In genomic region chr3:184907941-184908649, GRCh38 we compare ENCODE assay signal across 17 cellular contexts.
DNase-seq lines count a peak whose midpoint lies in the region; ATAC-seq and TF ChIP-seq lines count a peak whose summit lies in the region.
"Had no signal": no experiment of that assay in that cellular context is flagged by ENCODE, and none has a peak within 500 bp of the region (broad histone marks: within the 10 kb centered on the region; RNA-seq: fewer than 3 reads in every experiment).

No MANE protein-coding gene starts in this region.

- H3K27ac ChIP-seq in right atrium auricular region, result no peak overlapping the region
- peak overlapping the region; percentile 65 for H3K27ac ChIP-seq in neuronal stem cell (replicated peaks; ENCODE audit: low read length)

- H3K18ac ChIP-seq in neuronal stem cell (ENCODE audit: low read length), result peak overlapping the region; percentile 84

- no peak overlapping the region for H3K14ac ChIP-seq in neuronal stem cell (ENCODE audit: low read length)

- no peak for TF ChIP-seq CTCF in right atrium auricular region (IDR thresholded peaks at IDR 0.05)

- no peak overlapping the region for H4K91ac ChIP-seq in neuronal stem cell (ENCODE audit: low read depth, low read length, poor library complexity)

- H3K36me3 Mint-ChIP-seq in activated T-cell treated with anti-CD3 and anti-CD28 coated beads, Interleukin-2, amount 50 U/mL, for 24 hours (ENCODE audit: low read depth), result peaks cover 65% of the 10 kb centered on the region

- H3K4me1 Mint-ChIP-seq in activated T-cell treated with anti-CD3 and anti-CD28 coated beads, Interleukin-2, amount 50 U/mL, for 24 hours (ENCODE audit: low read depth), result no peaks in the 10 kb centered on the region
- H3K4me1 Mint-ChIP-seq: CD14-positive monocyte; central memory CD8-positive, alpha-beta T cell had no signal

- no peak overlapping the region for H2BK5ac ChIP-seq in neuronal stem cell (ENCODE audit: low read length)

- no peaks in the 10 kb centered on the region for H3K27me3 Mint-ChIP-seq in activated T-cell treated with anti-CD3 and anti-CD28 coated beads, Interleukin-2, amount 50 U/mL, for 24 hours
- H3K27me3 Mint-ChIP-seq: activated naive CD8-positive, alpha-beta T cell; central memory CD8-positive, alpha-beta T cell; stimulated activated naive CD8-positive, alpha-beta T cell treated with anti-CD3 and anti-CD28 coated beads, Interleukin-15, Interleukin-2, amounts not matched to agents 100 ng/mL and 50 ng/mL, for 24 hours had no signal

- H3K4me3 Mint-ChIP-seq in activated T-cell treated with anti-CD3 and anti-CD28 coated beads, Interleukin-2, amount 50 U/mL, for 24 hours, result no peak overlapping the region
- H3K4me3 Mint-ChIP-seq: activated naive CD8-positive, alpha-beta T cell; CD14-positive monocyte; central memory CD8-positive, alpha-beta T cell; stimulated activated naive CD8-positive, alpha-beta T cell treated with anti-CD3 and anti-CD28 coated beads, Interleukin-15, Interleukin-2, amounts not matched to agents 100 ng/mL and 50 ng/mL, for 24 hours; T-helper 2 cell treated with Interferon-gamma antibody and Interleukin-4, amounts not matched to agents 5 μg/mL and 100 μg/mL, for 36 hours had no signal

- H2BK12ac ChIP-seq in neuronal stem cell (ENCODE audit: low read length), result no peak overlapping the region

- no CpG with 5 or more reads among the region's 14 CpGs for WGBS in neuronal stem cell (ENCODE audit: extremely low coverage in 2 of 2, insufficient read length in 2 of 2, insufficient replicate concordance in 1 of 2), 2 donors

- H3K27ac Mint-ChIP-seq in activated T-cell treated with anti-CD3 and anti-CD28 coated beads, Interleukin-2, amount 50 U/mL, for 24 hours, result no peak overlapping the region
- H3K27ac Mint-ChIP-seq: stimulated activated naive CD8-positive, alpha-beta T cell treated with anti-CD3 and anti-CD28 coated beads, Interleukin-15, Interleukin-2, amounts not matched to agents 100 ng/mL and 50 ng/mL, for 24 hours; T-helper 2 cell treated with Interferon-gamma antibody and Interleukin-4, amounts not matched to agents 5 μg/mL and 100 μg/mL, for 36 hours had no signal

- H3K9ac ChIP-seq in neuronal stem cell (ENCODE audit: low read depth, low read length, poor library complexity), result no peak overlapping the region

- H3K4ac ChIP-seq in neuronal stem cell (ENCODE audit: low read length), result no peak overlapping the region

- no peak overlapping the region for H3K4me3 ChIP-seq in right atrium auricular region
- H3K4me3 ChIP-seq in neuronal stem cell (ENCODE audit: low read length in 2 of 2), result no peak overlapping the region

- H2AK5ac ChIP-seq in neuronal stem cell (ENCODE audit: low read depth, low read length), result no peak overlapping the region

- peaks cover 5% of the 10 kb centered on the region for H3K36me3 ChIP-seq in right atrium auricular region
- peaks cover 0 to 5% of the 10 kb centered on the region in 2 donors for H3K36me3 ChIP-seq in neuronal stem cell (replicated peaks in 1 of 2; ENCODE audit: control insufficient read depth in 2 of 2, insufficient read depth in 2 of 2, low read length in 2 of 2)

- H2BK15ac ChIP-seq in neuronal stem cell (ENCODE audit: low read length), result peak overlapping the region; percentile 75

- H3K4me1 ChIP-seq in right atrium auricular region, result no peaks in the 10 kb centered on the region
- H3K4me1 ChIP-seq in neuronal stem cell (ENCODE audit: control insufficient read depth in 2 of 2, insufficient read depth in 1 of 2, low read depth in 1 of 2, low read length in 2 of 2), result peaks cover 7 to 17% of the 10 kb centered on the region in 2 donors

- H4K8ac ChIP-seq in neuronal stem cell (ENCODE audit: low read depth, low read length), result no peak overlapping the region

- peak overlapping the region; percentile 2 for H2AFZ ChIP-seq in neuronal stem cell (ENCODE audit: low read length)

- DNase-seq in Right ventricle myocardium inferior (ENCODE audit: missing footprints), result peak; percentile 63
- DNase-seq in cardiac septum (ENCODE audit: low spot score), result no peak
- peak; percentile 57 for DNase-seq in right atrium auricular region (ENCODE audit: low spot score)
- no peak for DNase-seq in neuronal stem cell (ENCODE audit: low spot score)
- no peak for DNase-seq in activated T-cell treated with anti-CD3 and anti-CD28 coated beads, Interleukin-2, amount 50 U/mL, for 24 hours
- no peak for DNase-seq in DMS114 treated with DMSO at 0.1 percent for 48 hours (lab: John Stamatoyannopoulos, UW; ENCODE audit: unreplicated experiment)
- no peak for DNase-seq in stimulated activated naive CD8-positive, alpha-beta T cell treated with anti-CD3 and anti-CD28 coated beads, Interleukin-15, Interleukin-2, amounts not matched to agents 100 U/mL and 50 U/mL, for 24 hours
- DNase-seq: 8988T; activated CD4-positive, alpha-beta T cell treated with anti-CD3 and anti-CD28 coated beads for 1 hour; DND-41; NCI-H2029 treated with DMSO at 0.1 percent for 48 hours had no signal

- no peaks in the 10 kb centered on the region for H3K79me1 ChIP-seq in neuronal stem cell (ENCODE audit: low read depth, low read length)

- H3K27me3 ChIP-seq in right atrium auricular region (no peaks in the 10 kb centered on the region), neuronal stem cell (ENCODE audit: control insufficient read depth in 3 of 3, insufficient read depth in 3 of 3, low read depth in 1 of 3, low read length in 3 of 3) (no peaks in the 10 kb centered on the region)

- H3K9me3 Mint-ChIP-seq in activated T-cell treated with anti-CD3 and anti-CD28 coated beads, Interleukin-2, amount 50 U/mL, for 24 hours, result peaks cover 2% of the 10 kb centered on the region
- H3K9me3 Mint-ChIP-seq: central memory CD8-positive, alpha-beta T cell; stimulated activated naive CD8-positive, alpha-beta T cell treated with anti-CD3 and anti-CD28 coated beads, Interleukin-15, Interleukin-2, amounts not matched to agents 100 ng/mL and 50 ng/mL, for 24 hours; T-helper 2 cell treated with Interferon-gamma antibody and Interleukin-4, amounts not matched to agents 5 μg/mL and 100 μg/mL, for 36 hours had no signal

- H3K4me2 ChIP-seq in neuronal stem cell (ENCODE audit: insufficient read depth, low read length, poor library complexity, severe bottlenecking), result no peak overlapping the region

- H2BK120ac ChIP-seq in neuronal stem cell (ENCODE audit: low read depth, low read length), result peak overlapping the region; percentile 44

- peaks cover 0 to 13% of the 10 kb centered on the region in 2 donors for H3K9me3 ChIP-seq in right atrium auricular region
- peaks cover 0 to 11% of the 10 kb centered on the region in 2 donors for H3K9me3 ChIP-seq in neuronal stem cell (replicated peaks in 1 of 2; ENCODE audit: control insufficient read depth in 2 of 2, insufficient read depth in 1 of 2, low read depth in 1 of 2, low read length in 2 of 2)

- intact Hi-C loops in Right ventricle myocardium inferior (cut with DNase I), result no loop called here
- intact Hi-C loops in cardiac septum (cut with DNase I), result no loop called here

- H3K23ac ChIP-seq in neuronal stem cell (ENCODE audit: low read depth, low read length, poor library complexity), result no peak overlapping the region

- peak; percentile 72 for ATAC-seq in Right ventricle myocardium inferior
- no peak for ATAC-seq in GM21526 (IDR thresholded peaks at IDR 0.05; ENCODE audit: low FRiP score, unreplicated experiment)
- ATAC-seq in stimulated activated naive CD8-positive, alpha-beta T cell treated with anti-CD3 and anti-CD28 coated beads, Interleukin-15, Interleukin-2, amounts not matched to agents 100 U/mL and 50 U/mL, for 24 hours, result no peak

Comparison
In these comparisons a context has a peak if more than half of its experiments do, and no peak if none do; other contexts are left out.
1. DNase-seq: peak in Right ventricle myocardium inferior (single experiment) and right atrium auricular region (single experiment); none in cardiac septum (single experiment), neuronal stem cell (single experiment), activated T-cell treated with anti-CD3 and anti-CD28 coated beads, Interleukin-2, amount 50 U/mL, for 24 hours (single experiment), DMS114 treated with DMSO at 0.1 percent for 48 hours (single experiment) and stimulated activated naive CD8-positive, alpha-beta T cell treated with anti-CD3 and anti-CD28 coated beads, Interleukin-15, Interleukin-2, amounts not matched to agents 100 U/mL and 50 U/mL, for 24 hours (single experiment).